ENCODE assay signal across 8 cellular contexts in genomic region chr6:110958332-110959192, GRCh38. TPM values are rescaled to one million over a fixed set of nuclear protein-coding genes. Genes with fewer than 3 reads are reported as not detected.
DNase-seq lines count a peak whose midpoint lies in the region; ATAC-seq and TF ChIP-seq lines count a peak whose summit lies in the region.

Gene GTF3C6, plus strand, starts transcription at chr6:110958706. Its CDS starts 64 bp downstream, at chr6:110958770.

- no peak within 1 kb of the TSS for H4K91ac ChIP-seq in H9 (ENCODE audit: insufficient read length, low read depth, low read length)

- H3K27me3 ChIP-seq in H9 (ENCODE audit: insufficient read depth, low read length) (no peaks in the 10 kb centered on the region), MG63 (no peaks in the 10 kb centered on the region)

- no peaks in the 10 kb centered on the region for H3K79me1 ChIP-seq in H9 (ENCODE audit: insufficient read depth, low read depth, low read length, poor library complexity, severe bottlenecking)

- peak within 1 kb of the TSS; percentile 98 for H3K18ac ChIP-seq in H9 (ENCODE audit: insufficient read length, low read depth, low read length)

- H4K5ac ChIP-seq in H9 (ENCODE audit: insufficient read length, low read depth, low read length): peak within 1 kb of the TSS; percentile 93

- peaks cover 4 to 9% of the 10 kb centered on the region in 2 experiments for H3K4me1 Mint-ChIP-seq in H9
- peaks cover 7% of the 10 kb centered on the region for H3K4me1 Mint-ChIP-seq in nephron

- H3K9me3 Mint-ChIP-seq in H9: peaks cover 0 to 3% of the 10 kb centered on the region in 2 experiments; a peak in 1 of 5 replicates
- H3K9me3 Mint-ChIP-seq in nephron: no peaks in the 10 kb centered on the region

- in situ Hi-C loops in G401 (cut with HindIII; ENCODE audit: low sequenced_read_pairs): loop anchor here (5.0 kb wide), 1 partner anchor 81 kb away; no protein-coding TSS in a partner anchor

- H3K4me1 ChIP-seq in H9 (ENCODE audit: insufficient read depth, low read length): no peaks in the 10 kb centered on the region; the same call in 1 of the 2 replicates

- H2BK120ac ChIP-seq in H9 (ENCODE audit: low read depth, low read length, poor library complexity, severe bottlenecking): peak within 1 kb of the TSS; percentile 83

- H3K4me3 ChIP-seq in MG63 (peak within 1 kb of the TSS; percentile 68), fibroblast of the aortic adventitia (ENCODE audit: low read depth, low read length) (peak within 1 kb of the TSS; percentile 66)

- no peak within 1 kb of the TSS for H2BK20ac ChIP-seq in H9 (ENCODE audit: low read depth, low read length, poor library complexity, severe bottlenecking)

- H3K4me2 ChIP-seq in H9 (ENCODE audit: insufficient read depth, insufficient read length, low read length): peak within 1 kb of the TSS; percentile 48

- peak within 1 kb of the TSS; percentile 94 to 100 (median 99) for H3K27ac Mint-ChIP-seq in H9
- H3K27ac Mint-ChIP-seq in nephron: peak within 1 kb of the TSS; percentile 97 to 100 (median 99)

- H4K8ac ChIP-seq in H9 (replicated peaks; ENCODE audit: insufficient read length, low read depth, low read length): no peak within 1 kb of the TSS

- peak within 1 kb of the TSS; percentile 31 for H3K56ac ChIP-seq in H9 (ENCODE audit: insufficient read length, low read depth, low read length)

- H3K4ac ChIP-seq in H9 (ENCODE audit: low read depth, low read length): peak within 1 kb of the TSS; percentile 41; the same call in 1 of the 2 replicates

- H3K9ac ChIP-seq in H9 (ENCODE audit: extremely low read depth, insufficient read length, low read length): peak within 1 kb of the TSS; percentile 95

- no peak within 1 kb of the TSS; the same call in 1 of the 2 replicates for H2BK15ac ChIP-seq in H9 (ENCODE audit: low read depth, low read length)

- H3K14ac ChIP-seq in H9 (ENCODE audit: insufficient read depth, low read length): peak within 1 kb of the TSS; percentile 99

- H2AFZ ChIP-seq in H9 (ENCODE audit: low read length): no peak within 1 kb of the TSS

- no peaks in the 10 kb centered on the region for H3K9me3 ChIP-seq in H9 (ENCODE audit: control insufficient read depth, low read depth, low read length)
- no peaks in the 10 kb centered on the region for H3K9me3 ChIP-seq in MG63

- H3K27me3 Mint-ChIP-seq in H9 (ENCODE audit: low read depth) (no peaks in the 10 kb centered on the region), nephron (ENCODE audit: low read depth) (no peaks in the 10 kb centered on the region)

- H3K36me3 ChIP-seq in MG63: peaks cover 22% of the 10 kb centered on the region

- H2AK5ac ChIP-seq in H9 (ENCODE audit: insufficient read length, low read length): no peak within 1 kb of the TSS

- peaks cover 23 to 38% (median 36%) of the 10 kb centered on the region in 3 experiments for H3K36me3 Mint-ChIP-seq in H9 (ENCODE audit: insufficient read depth in 1 of 3, low read depth in 3 of 3)
- H3K36me3 Mint-ChIP-seq in nephron (ENCODE audit: low read depth): peaks cover 43% of the 10 kb centered on the region

- peak within 1 kb of the TSS; percentile 43 for H2BK5ac ChIP-seq in H9 (ENCODE audit: insufficient read length, low read length)

- peak within 1 kb of the TSS; percentile 37 for H3K27ac ChIP-seq in H9 (ENCODE audit: insufficient read length, low read depth, low read length)

- H2BK12ac ChIP-seq in H9 (ENCODE audit: insufficient read length, low read depth, low read length): no peak within 1 kb of the TSS

- H3K23me2 ChIP-seq in H9 (ENCODE audit: insufficient read length, low read depth, low read length, poor library complexity, severe bottlenecking): peaks cover 3% of the 10 kb centered on the region

- H3K79me2 ChIP-seq in H9 (ENCODE audit: insufficient read depth, low read length): no peaks in the 10 kb centered on the region

- H3K4me3 Mint-ChIP-seq in H9: peak within 1 kb of the TSS; percentile 96 to 98
- H3K4me3 Mint-ChIP-seq in nephron: peak within 1 kb of the TSS; percentile 95 to 99 (median 98)

- no CpG with 5 or more reads among the region's 70 CpGs for WGBS in H9 (ENCODE audit: extremely low coverage, insufficient read length, low lambda C conversion rate)

- no peak within 1 kb of the TSS for H3K23ac ChIP-seq in H9 (ENCODE audit: insufficient read length, low read depth, low read length)

- H4K20me1 ChIP-seq in H9 (ENCODE audit: control insufficient read depth, insufficient read depth, insufficient read length): no peaks in the 10 kb centered on the region

- peak; percentile 98 for ATAC-seq in stimulated activated naive CD8-positive, alpha-beta T cell treated with anti-CD3 and anti-CD28 coated beads, Interleukin-15, Interleukin-2, amounts not matched to agents 100 U/mL and 50 U/mL, for 24 hours

- peak within 1 kb of the TSS; percentile 86 for H3T11ph ChIP-seq in H9 (ENCODE audit: low read length)

- peak; percentile 93 for DNase-seq in G401 (ENCODE audit: low spot score)
- DNase-seq in H9: peak; percentile 92
- DNase-seq in MG63: peak; percentile 88
- peak; percentile 77 for DNase-seq in SIG-M5 (lab: John Stamatoyannopoulos, UW)
- DNase-seq in activated gamma-delta T cell (lab: John Stamatoyannopoulos, UW): peak; percentile 84
- DNase-seq in fibroblast of the aortic adventitia (ENCODE audit: low read depth): peak; percentile 89
- peak; percentile 92 for DNase-seq in stimulated activated naive CD8-positive, alpha-beta T cell treated with anti-CD3 and anti-CD28 coated beads, Interleukin-15, Interleukin-2, amounts not matched to agents 100 U/mL and 50 U/mL, for 24 hours

- TF ChIP-seq CTCF in H9 (conservative IDR thresholded peaks at IDR 0.05): no peak
- no peak for TF ChIP-seq CTCF in fibroblast of the aortic adventitia (IDR thresholded peaks at IDR 0.05; ENCODE audit: insufficient read depth, low read length)
- no peak for TF ChIP-seq CTCF in nephron (IDR thresholded peaks at IDR 0.05; ENCODE audit: unreplicated experiment in 3 of 3)

RNA-seq across cellular contexts. Expression of gene GTF3C6, which starts in this region (rescaled TPM):
- total RNA-seq in G401 (2014; rRNA removed; shearing (Covaris generic)): 38.2 and 43.0 TPM in 2 replicates
- total RNA-seq in H9 (2021) (101 and 106 TPM in 2 replicates), fibroblast of the aortic adventitia (ENCODE audit: low replicate concordance) (37.0 and 77.0 TPM in 2 replicates)
- 22.3 and 68.3 TPM in 2 replicates for total RNA-seq in MG63 (2014; rRNA removed; shearing (Covaris generic); ENCODE audit: low replicate concordance)

Comparison
In these comparisons a context has a peak if more than half of its experiments do, and no peak if none do; other contexts are left out.
1. Peak in every context shown above with its lines: DNase-seq, ATAC-seq, H3K4me3 ChIP-seq and H3K27ac ChIP-seq.